In genomic region chr14:35122696-35123387, GRCh38 we compare ENCODE assay signal across 8 cellular contexts. TPM values are rescaled to one million over a fixed set of nuclear protein-coding genes. Genes with fewer than 3 reads are reported as not detected.
DNase-seq lines count a peak whose midpoint lies in the region; ATAC-seq, FAIRE-seq and TF ChIP-seq lines count a peak whose summit lies in the region.

No MANE protein-coding gene starts in this region.

- H3K27me3 ChIP-seq in DND-41 (ENCODE audit: insufficient read depth, low read length, poor library complexity) (no peaks in the 10 kb centered on the region), transverse colon (no peaks in the 10 kb centered on the region)

- H2AFZ ChIP-seq in DND-41 (ENCODE audit: low read depth, low read length): peak overlapping the region; percentile 88

- CTCF ChIA-PET in HEK293T (lab: Yijun Ruan, JAX): no interaction called here

- H3K9me3 ChIP-seq in DND-41 (ENCODE audit: insufficient read depth, low read length, severe bottlenecking): no peaks in the 10 kb centered on the region
- H3K9me3 ChIP-seq in transverse colon: no peaks in the 10 kb centered on the region

- peak overlapping the region; percentile 62 to 84; a peak in 3 of 4 replicates for H3K4me3 ChIP-seq in DND-41 (ENCODE audit: low read depth in 1 of 2, low read length in 2 of 2)
- H3K4me3 ChIP-seq in transverse colon: peak overlapping the region; percentile 58 to 96 (median 61)

- H3K4me1 ChIP-seq in DND-41 (ENCODE audit: insufficient read depth, low read length) (peaks cover 73% of the 10 kb centered on the region), transverse colon (peaks cover 5 to 56% (median 28%) of the 10 kb centered on the region in 4 donors)

- DNase-seq in DND-41: no peak
- no peak for DNase-seq in H54 (ENCODE audit: insufficient read length, low spot score)
- peak; percentile 61 for DNase-seq in OCI-M1 (lab: John Stamatoyannopoulos, UW)
- no peak for DNase-seq in memory B cell (ENCODE audit: low spot score in 2 of 2)
- no peak for DNase-seq in transverse colon
- DNase-seq in HEK293T (ENCODE audit: extremely low spot score): no peak

- peak overlapping the region; percentile 90 for H3K4me3 Mint-ChIP-seq in dendritic cell treated with granulocyte-macrophage colony-stimulating factor and Interleukin-4, amounts not matched to agents 40 ng/mL and 50 ng/mL, for 4 days
- H3K4me3 Mint-ChIP-seq in memory B cell: peak overlapping the region; percentile 100

- no peaks in the 10 kb centered on the region for H4K20me1 ChIP-seq in DND-41 (ENCODE audit: insufficient read depth, low read length)

- TF ChIP-seq POLR2A in H54 (IDR thresholded peaks at IDR 0.05; ENCODE audit: low read depth, low read length): no peak
- TF ChIP-seq POLR2A in transverse colon (IDR thresholded peaks at IDR 0.05): peak; percentile 5

- intact Hi-C loops in dendritic cell treated with granulocyte-macrophage colony-stimulating factor and Interleukin-4, amounts not matched to agents 40 ng/mL and 50 ng/mL, for 4 days (cut with micrococcal nuclease): loop anchor here (2.0 to 5.0 kb wide), 5 partner anchors 76 to 284 kb away; partner anchors contain the start of genes FAM177A1, PSMA6 and SRP54
- intact Hi-C loops in transverse colon (cut with DNase I; ENCODE audit: low total_unique reads): no loop called here

- no peak for ATAC-seq in DND-41 (ENCODE audit: insufficient read depth, low read depth)
- ATAC-seq in memory B cell (ENCODE audit: low read depth): no peak
- ATAC-seq in GM21381 (IDR thresholded peaks at IDR 0.05; ENCODE audit: unreplicated experiment): no peak

- peak overlapping the region; percentile 83 for H3K9ac ChIP-seq in DND-41 (ENCODE audit: low read depth, low read length)

- POLR2A ChIA-PET in HEK293T (lab: Yijun Ruan, JAX): interaction anchor here (0.9 to 2.6 kb wide), 7 partner anchors 9 to 293 kb away, joined by 3 to 15 read pairs (median 7); partner anchors contain the start of genes FAM177A1, PSMA6 and SRP54

- peaks cover 66% of the 10 kb centered on the region for H3K79me2 ChIP-seq in DND-41 (ENCODE audit: insufficient read depth, low read length)

- H3K36me3 Mint-ChIP-seq in dendritic cell treated with granulocyte-macrophage colony-stimulating factor and Interleukin-4, amounts not matched to agents 40 ng/mL and 50 ng/mL, for 4 days (ENCODE audit: low read depth): peaks cover 74% of the 10 kb centered on the region
- H3K36me3 Mint-ChIP-seq in memory B cell: peaks cover 8% of the 10 kb centered on the region

- peaks cover 53% of the 10 kb centered on the region for H3K4me1 Mint-ChIP-seq in dendritic cell treated with granulocyte-macrophage colony-stimulating factor and Interleukin-4, amounts not matched to agents 40 ng/mL and 50 ng/mL, for 4 days (ENCODE audit: low read depth)
- H3K4me1 Mint-ChIP-seq in memory B cell: peaks cover 27% of the 10 kb centered on the region

- H3K4me2 ChIP-seq in DND-41 (ENCODE audit: insufficient read depth, low read length): peak overlapping the region; percentile 72

- H3K36me3 ChIP-seq in DND-41 (ENCODE audit: insufficient read depth, low read length): peaks cover 17% of the 10 kb centered on the region; the same call in 1 of the 2 replicates
- H3K36me3 ChIP-seq in transverse colon: no peaks in the 10 kb centered on the region

- TF ChIP-seq CTCF in DND-41 (IDR thresholded peaks at IDR 0.05; ENCODE audit: borderline replicate concordance, extremely low read depth, low read length, poor library complexity, severe bottlenecking) (no peak), transverse colon (IDR thresholded peaks at IDR 0.05) (no peak)

- in situ Hi-C loops in transverse colon (cut with MboI; ENCODE audit: low pct_ligation_motif_present in 1 of 4, low pct_unique_long_range_greater_than_20kb in 1 of 4, low sequenced_read_pairs in 3 of 4): loop anchor here in 2 of 4 donors (10.0 to 25.0 kb wide), 2 partner anchors 248 to 289 kb away; partner anchors contain the start of genes BAZ1A (in 1 of the 2) and NFKBIA (in 1 of the 2)

- peak overlapping the region; percentile 99 for H3K27ac Mint-ChIP-seq in dendritic cell treated with granulocyte-macrophage colony-stimulating factor and Interleukin-4, amounts not matched to agents 40 ng/mL and 50 ng/mL, for 4 days
- H3K27ac Mint-ChIP-seq in memory B cell: peak overlapping the region; percentile 100

- TF ChIP-seq EP300 in transverse colon (IDR thresholded peaks at IDR 0.05; ENCODE audit: low read depth): no peak

- FAIRE-seq in H54 (lab: Jason Lieb, UNC): peak; percentile 38

- no peaks in the 10 kb centered on the region for H3K9me3 Mint-ChIP-seq in dendritic cell treated with granulocyte-macrophage colony-stimulating factor and Interleukin-4, amounts not matched to agents 40 ng/mL and 50 ng/mL, for 4 days
- H3K9me3 Mint-ChIP-seq in memory B cell: no peaks in the 10 kb centered on the region

- WGBS in transverse colon (ENCODE audit: low coverage in 1 of 2), 2 donors: 5 to 8% methylated on average over 8 to 23 of the region's 23 CpGs

- H3K27ac ChIP-seq in DND-41 (ENCODE audit: low read length) (peak overlapping the region; percentile 98), transverse colon (peak overlapping the region; percentile 92 to 99 (median 96))

- no peaks in the 10 kb centered on the region for H3K27me3 Mint-ChIP-seq in dendritic cell treated with granulocyte-macrophage colony-stimulating factor and Interleukin-4, amounts not matched to agents 40 ng/mL and 50 ng/mL, for 4 days
- H3K27me3 Mint-ChIP-seq in memory B cell: no peaks in the 10 kb centered on the region

TF ChIP-seq in HEK293T, 16 proteins besides CTCF, POLR2A, EP300 and RAD21:
- no peak for TF ChIP-seq ELF4 (IDR thresholded peaks at IDR 0.05)
- no peak for TF ChIP-seq ARNT (IDR thresholded peaks at IDR 0.05)
- no peak for TF ChIP-seq SUZ12 (IDR thresholded peaks at IDR 0.05)
- no peak for TF ChIP-seq HDGF (IDR thresholded peaks at IDR 0.05; ENCODE audit: borderline replicate concordance)
- TF ChIP-seq FOXM1 (IDR thresholded peaks at IDR 0.05; ENCODE audit: borderline replicate concordance): no peak

RNA-seq across cellular contexts. Expression of gene PRORP, which starts 0.5 kb away (rescaled TPM):
- total RNA-seq in transverse colon: 10 to 100 TPM; 23.2 to 46.0 (median 32.2) TPM

RNA-seq across cellular contexts. Expression of gene PPP2R3C, which starts 1.1 kb away (rescaled TPM):
- total RNA-seq in transverse colon: 10 to 100 TPM; 13.5 to 26.5 (median 19.1) TPM
